ENCODE assay signal across 35 cellular contexts in genomic region chr2:16084274-16084673, GRCh38.
"Had no signal": no experiment of that assay in that cellular context is flagged by ENCODE, and none has a peak within 500 bp of the region (broad histone marks: within the 10 kb centered on the region; RNA-seq: fewer than 3 reads in every experiment).

No MANE protein-coding gene starts in this region.

- H3K27me3 Mint-ChIP-seq: activated B cell treated with CpG ODN at 0.5 μM for 24 hours; activated CD8-positive, alpha-beta T cell treated with anti-CD3 and anti-CD28 coated beads for 36 hours; activated naive CD8-positive, alpha-beta T cell; central memory CD8-positive, alpha-beta T cell had no signal

- H3K36me3 Mint-ChIP-seq: activated naive CD8-positive, alpha-beta T cell; T-cell had no signal

- H3K9me3 Mint-ChIP-seq: activated B cell treated with CpG ODN at 0.5 μM for 24 hours; activated CD8-positive, alpha-beta T cell treated with anti-CD3 and anti-CD28 coated beads for 36 hours; activated T-cell treated with anti-CD3 and anti-CD28 coated beads, Interleukin-2, amount 50 U/mL, for 4 hours; activated T-helper 17 cell treated with anti-CD3 and anti-CD28 coated beads, Interleukin-2, amount 50 U/mL, for 72 hours; central memory CD8-positive, alpha-beta T cell; dendritic cell treated with granulocyte-macrophage colony-stimulating factor and Interleukin-4, amounts not matched to agents 40 ng/mL and 50 ng/mL, for 4 days; T-cell; T-helper 1 cell treated with Interleukin-12 subunit alpha and Interleukin-12 subunit beta and Interleukin-4 antibody, amounts not matched to agents 30 μg/mL and 1 μg/mL, for 36 hours had no signal

- H3K27ac Mint-ChIP-seq: activated B cell treated with CpG ODN at 0.5 μM for 24 hours; activated CD8-positive, alpha-beta T cell treated with anti-CD3 and anti-CD28 coated beads for 36 hours; activated naive CD8-positive, alpha-beta T cell; activated T-helper 17 cell treated with anti-CD3 and anti-CD28 coated beads, Interleukin-2, amount 50 U/mL, for 72 hours; dendritic cell treated with granulocyte-macrophage colony-stimulating factor and Interleukin-4, amounts not matched to agents 40 ng/mL and 50 ng/mL, for 4 days; effector memory CD8-positive, alpha-beta T cell; T-cell; T-helper 1 cell treated with Interleukin-12 subunit alpha and Interleukin-12 subunit beta and Interleukin-4 antibody, amounts not matched to agents 30 μg/mL and 1 μg/mL, for 36 hours had no signal

- H3K9me3 ChIP-seq: esophagus squamous epithelium, gastroesophageal sphincter had no signal

- DNase-seq: activated B cell treated with CpG ODN at 0.5 μM for 24 hours; activated CD4-positive, alpha-beta T cell treated with anti-CD3 and anti-CD28 coated beads for 48 hours; activated CD4-positive, alpha-beta T cell treated with anti-CD3 and anti-CD28 coated beads, Interleukin-2, amount 50 U/mL, for 1 hour; activated CD4-positive, alpha-beta T cell treated with anti-CD3 and anti-CD28 coated beads, Interleukin-2, amount 50 U/mL, for 48 hours; activated CD8-positive, alpha-beta memory T cell treated with anti-CD3 and anti-CD28 coated beads for 24 hours; activated CD8-positive, alpha-beta T cell treated with anti-CD3 and anti-CD28 coated beads for 36 hours; activated effector memory CD4-positive, alpha-beta T cell treated with Interleukin-2 at 50 U/mL for 16 hours; activated gamma-delta T cell treated with Interleukin-2 at 50 U/mL for 16 hours; activated naive CD4-positive, alpha-beta T cell treated with anti-CD3 and anti-CD28 coated beads, Interleukin-2, amount 50 U/mL, for 16 hours; activated naive CD4-positive, alpha-beta T cell treated with Interleukin-2 at 50 U/mL for 16 hours; activated T-cell treated with anti-CD3 and anti-CD28 coated beads, Interleukin-2, amount 50 U/mL, for 4 hours; amniotic stem cell; anterior cingulate cortex; brain microvascular endothelial cell; dorsolateral prefrontal cortex; effector CD4-positive, alpha-beta T cell; effector memory CD8-positive, alpha-beta T cell; esophagus squamous epithelium; foreskin melanocyte; SW 1271; T-cell; T-helper 9 cell; WERI-Rb-1 had no signal

- H3K36me3 ChIP-seq: brain microvascular endothelial cell, esophagus squamous epithelium, gastroesophageal sphincter, WERI-Rb-1 had no signal

- H3K4me3 Mint-ChIP-seq: activated B cell treated with CpG ODN at 0.5 μM for 24 hours; activated CD8-positive, alpha-beta T cell treated with anti-CD3 and anti-CD28 coated beads for 36 hours; activated naive CD8-positive, alpha-beta T cell; activated T-cell treated with anti-CD3 and anti-CD28 coated beads, Interleukin-2, amount 50 U/mL, for 4 hours; activated T-helper 17 cell treated with anti-CD3 and anti-CD28 coated beads, Interleukin-2, amount 50 U/mL, for 72 hours; central memory CD8-positive, alpha-beta T cell; dendritic cell treated with granulocyte-macrophage colony-stimulating factor and Interleukin-4, amounts not matched to agents 40 ng/mL and 50 ng/mL, for 4 days; effector memory CD8-positive, alpha-beta T cell; T-cell; T-helper 1 cell treated with Interleukin-12 subunit alpha and Interleukin-12 subunit beta and Interleukin-4 antibody, amounts not matched to agents 30 μg/mL and 1 μg/mL, for 36 hours had no signal

- H3K4me1 Mint-ChIP-seq: activated B cell treated with CpG ODN at 0.5 μM for 24 hours; activated T-helper 17 cell treated with anti-CD3 and anti-CD28 coated beads, Interleukin-2, amount 50 U/mL, for 72 hours; central memory CD8-positive, alpha-beta T cell; T-cell had no signal

- H3K4me1 ChIP-seq: esophagus squamous epithelium, gastroesophageal sphincter had no signal

- H3K27ac ChIP-seq: brain microvascular endothelial cell, coronary artery, dorsolateral prefrontal cortex, epithelial cell of prostate, esophagus squamous epithelium, gastroesophageal sphincter, WERI-Rb-1 had no signal

- H3K27me3 ChIP-seq: brain microvascular endothelial cell had no signal

- FAIRE-seq: astrocyte, bronchial epithelial cell, endometrium, endothelial cell of umbilical vein had no signal

- H3K4me3 ChIP-seq: coronary artery, dorsolateral prefrontal cortex, esophagus squamous epithelium, gastroesophageal sphincter had no signal
